20 cellular contexts compared by ENCODE assay signal in the genomic region with DNA sequence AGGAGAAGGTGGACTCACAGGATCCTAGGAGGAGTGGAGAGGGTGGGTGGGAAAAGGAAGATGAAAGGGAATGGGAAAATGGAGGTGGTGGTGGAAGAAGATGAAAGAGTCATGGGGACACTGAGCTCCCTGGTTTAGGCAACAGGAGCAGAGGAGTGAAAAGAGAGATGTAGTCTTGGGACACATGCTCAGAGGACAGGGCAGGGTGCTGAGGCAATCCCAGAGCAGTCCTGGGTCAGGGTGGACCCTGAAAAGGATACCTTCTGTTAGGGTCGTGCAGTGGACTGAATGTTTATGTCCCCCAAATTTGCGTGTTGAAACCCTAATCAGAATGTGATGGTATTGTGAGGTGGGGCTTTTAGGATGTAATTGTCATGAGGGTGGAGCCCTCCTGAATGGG. TPM values are rescaled to one million over a fixed set of nuclear protein-coding genes. Genes with fewer than 3 reads are reported as not detected.
DNase-seq lines count a peak whose midpoint lies in the region; ATAC-seq and TF ChIP-seq lines count a peak whose summit lies in the region.
"Had no signal": no experiment of that assay in that cellular context is flagged by ENCODE, and none has a peak within 500 bp of the region (broad histone marks: within the 10 kb centered on the region; RNA-seq: fewer than 3 reads in every experiment).

No MANE protein-coding gene starts in this region.

- H3K4me1 ChIP-seq in right cardiac atrium (ENCODE audit: control insufficient read depth, insufficient read depth, low read length) (no peaks in the 10 kb centered on the region), foreskin keratinocyte (no peaks in the 10 kb centered on the region)
- H3K4me1 ChIP-seq: BE2C had no signal

- no peaks in the 10 kb centered on the region for H3K27me3 ChIP-seq in right cardiac atrium (ENCODE audit: control insufficient read depth, insufficient read depth)
- H3K27me3 ChIP-seq in foreskin keratinocyte, result no peaks in the 10 kb centered on the region
- H3K27me3 ChIP-seq: BE2C had no signal

- no peak for TF ChIP-seq CTCF in foreskin keratinocyte (conservative IDR thresholded peaks at IDR 0.05)

- H3K4me3 Mint-ChIP-seq in activated T-helper 17 cell treated with anti-CD3 and anti-CD28 coated beads, Interleukin-2, amount 50 U/mL, for 72 hours, result no peak overlapping the region
- no peak overlapping the region for H3K4me3 Mint-ChIP-seq in activated T-cell treated with anti-CD3 and anti-CD28 coated beads, Interleukin-2, amount 50 U/mL, for 4 hours
- H3K4me3 Mint-ChIP-seq: CD4-positive, CD25-positive, alpha-beta regulatory T cell; CD8-positive, alpha-beta memory T cell had no signal

- DNase-seq in right cardiac atrium (no peak), Right ventricle myocardium superior (no peak), left lobe of liver (ENCODE audit: low spot score) (no peak), foreskin keratinocyte (no peak)
- no peak for DNase-seq in activated T-cell treated with anti-CD3 and anti-CD28 coated beads, Interleukin-2, amount 50 U/mL, for 4 hours
- DNase-seq: ACHN; BE2C; C1 segment of cervical spinal cord; CD4-positive, CD25-positive, alpha-beta regulatory T cell; CD8-positive, alpha-beta memory T cell; COR-L47; DMS 273 treated with DMSO at 0.1 percent for 48 hours; DMS53; DND-41; EL; GOT3; H7 had no signal

- H3K27ac ChIP-seq in right cardiac atrium (ENCODE audit: low read length) (no peak overlapping the region), foreskin keratinocyte (no peak overlapping the region)

- intact Hi-C loops in right cardiac atrium (cut with DNase I) (no loop called here), Right ventricle myocardium superior (cut with DNase I) (no loop called here)

- no peaks in the 10 kb centered on the region for H3K9me3 ChIP-seq in right cardiac atrium (ENCODE audit: control insufficient read depth, low read length)
- H3K9me3 ChIP-seq: BE2C had no signal

- H3K4me3 ChIP-seq in right cardiac atrium (ENCODE audit: low read length), result no peak overlapping the region
- H3K4me3 ChIP-seq: GM12878 had no signal

- ATAC-seq in right cardiac atrium, result peak; percentile 28 to 31
- ATAC-seq in Right ventricle myocardium superior (ENCODE audit: poor library complexity), result no peak
- no peak for ATAC-seq in activated T-helper 17 cell treated with anti-CD3 and anti-CD28 coated beads, Interleukin-2, amount 50 U/mL, for 72 hours (replicated peaks)
- ATAC-seq in left lobe of liver, result peak; percentile 23
- no peak for ATAC-seq in foreskin keratinocyte
- no peak for ATAC-seq in activated T-cell treated with anti-CD3 and anti-CD28 coated beads, Interleukin-2, amount 50 U/mL, for 4 hours
- ATAC-seq: GM12878, HCT116 had no signal

- no peaks in the 10 kb centered on the region for H3K27me3 Mint-ChIP-seq in activated T-helper 17 cell treated with anti-CD3 and anti-CD28 coated beads, Interleukin-2, amount 50 U/mL, for 72 hours
- no peaks in the 10 kb centered on the region for H3K27me3 Mint-ChIP-seq in activated T-cell treated with anti-CD3 and anti-CD28 coated beads, Interleukin-2, amount 50 U/mL, for 4 hours (ENCODE audit: low read depth)
- H3K27me3 Mint-ChIP-seq: CD4-positive, CD25-positive, alpha-beta regulatory T cell; CD8-positive, alpha-beta memory T cell had no signal

- H3K36me3 Mint-ChIP-seq in activated T-helper 17 cell treated with anti-CD3 and anti-CD28 coated beads, Interleukin-2, amount 50 U/mL, for 72 hours (ENCODE audit: low read depth), result peaks cover 42% of the 10 kb centered on the region
- H3K36me3 Mint-ChIP-seq in activated T-cell treated with anti-CD3 and anti-CD28 coated beads, Interleukin-2, amount 50 U/mL, for 4 hours (ENCODE audit: insufficient read depth), result peaks cover 23% of the 10 kb centered on the region

- no peaks in the 10 kb centered on the region for H3K4me1 Mint-ChIP-seq in activated T-helper 17 cell treated with anti-CD3 and anti-CD28 coated beads, Interleukin-2, amount 50 U/mL, for 72 hours
- no peaks in the 10 kb centered on the region for H3K4me1 Mint-ChIP-seq in activated T-cell treated with anti-CD3 and anti-CD28 coated beads, Interleukin-2, amount 50 U/mL, for 4 hours (ENCODE audit: low read depth)
- H3K4me1 Mint-ChIP-seq: CD8-positive, alpha-beta memory T cell had no signal

- 89% methylated on average over 2 of the region's 2 CpGs for WGBS in right cardiac atrium

- peak overlapping the region; percentile 40 for H3K27ac Mint-ChIP-seq in activated T-helper 17 cell treated with anti-CD3 and anti-CD28 coated beads, Interleukin-2, amount 50 U/mL, for 72 hours

- no peaks in the 10 kb centered on the region for H3K9me3 Mint-ChIP-seq in activated T-helper 17 cell treated with anti-CD3 and anti-CD28 coated beads, Interleukin-2, amount 50 U/mL, for 72 hours
- H3K9me3 Mint-ChIP-seq in activated T-cell treated with anti-CD3 and anti-CD28 coated beads, Interleukin-2, amount 50 U/mL, for 4 hours, result no peaks in the 10 kb centered on the region
- H3K9me3 Mint-ChIP-seq: CD8-positive, alpha-beta memory T cell had no signal

RNA-seq across cellular contexts. Expression of gene SUCLG1, which starts 37.9 kb away (rescaled TPM):
- total RNA-seq in right cardiac atrium, result 100 to 1,000 TPM; 161 to 208 (median 193) TPM
- polyA plus RNA-seq in right cardiac atrium, result 307 TPM
- 312 TPM for total RNA-seq in Right ventricle myocardium superior
- total RNA-seq in activated T-helper 17 cell treated with anti-CD3 and anti-CD28 coated beads, Interleukin-2, amount 50 U/mL, for 72 hours, result 10 to 100 TPM; 43.4 to 80.0 TPM
- 82.0 TPM for total RNA-seq in left lobe of liver
- 72.5 and 76.1 TPM in 2 replicates for total RNA-seq in foreskin keratinocyte
- 77.3 and 88.4 TPM in 2 replicates for polyA plus RNA-seq in foreskin keratinocyte
- total RNA-seq in activated T-cell treated with anti-CD3 and anti-CD28 coated beads, Interleukin-2, amount 50 U/mL, for 4 hours, result 10 to 100 TPM; 63.2 to 70.3 (median 69.3) TPM

Comparison
In these comparisons a context has a peak if more than half of its experiments do, and no peak if none do; other contexts are left out.
1. ATAC-seq: peak in right cardiac atrium (2 of 2) and left lobe of liver (single experiment); none in Right ventricle myocardium superior (single experiment), activated T-helper 17 cell treated with anti-CD3 and anti-CD28 coated beads, Interleukin-2, amount 50 U/mL, for 72 hours (single experiment), foreskin keratinocyte (single experiment) and activated T-cell treated with anti-CD3 and anti-CD28 coated beads, Interleukin-2, amount 50 U/mL, for 4 hours (0 of 2).